8 cellular contexts compared by ENCODE assay signal in the genomic region with DNA sequence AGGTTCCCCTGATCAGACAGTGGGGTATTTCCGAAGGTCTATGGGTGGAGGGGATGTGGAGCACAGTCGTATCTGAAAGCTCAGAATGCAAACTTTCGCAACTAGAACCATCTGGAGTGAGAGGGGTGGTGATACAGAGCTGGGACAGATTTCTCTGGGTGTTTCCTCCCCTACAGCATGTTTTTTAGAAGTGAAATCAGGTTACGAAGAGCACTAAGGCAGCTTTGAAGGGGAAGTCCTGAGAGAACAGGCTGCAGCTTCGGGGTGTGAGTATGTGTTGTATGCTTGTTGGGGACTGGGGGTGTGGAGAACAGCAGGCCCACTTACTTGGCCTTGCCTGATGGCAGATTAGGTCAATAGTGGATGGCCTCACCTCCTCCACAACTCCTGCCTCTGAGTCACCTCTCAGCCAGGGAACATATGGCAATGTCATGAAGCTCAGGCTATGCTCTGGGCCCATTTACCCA.
DNase-seq lines count a peak whose midpoint lies in the region; ATAC-seq and TF ChIP-seq lines count a peak whose summit lies in the region.

No MANE protein-coding gene starts in this region.

- H4K8ac ChIP-seq in H9 (replicated peaks; ENCODE audit: insufficient read length, low read depth, low read length): no peak overlapping the region

- no peak overlapping the region for H3K14ac ChIP-seq in H9 (ENCODE audit: insufficient read depth, low read length)

- H4K91ac ChIP-seq in H9 (ENCODE audit: insufficient read length, low read depth, low read length): no peak overlapping the region

- H3K4me2 ChIP-seq in hepatocyte (no peak overlapping the region), H9 (ENCODE audit: insufficient read depth, insufficient read length, low read length) (no peak overlapping the region)

- H3K9me3 ChIP-seq in hepatocyte (ENCODE audit: low read depth) (no peaks in the 10 kb centered on the region), H9 (ENCODE audit: control insufficient read depth, low read depth, low read length) (no peaks in the 10 kb centered on the region)

- intact Hi-C loops in CD14-positive monocyte (cut with micrococcal nuclease): no loop called here

- H3K79me2 ChIP-seq in hepatocyte: no peaks in the 10 kb centered on the region
- H3K79me2 ChIP-seq in H9 (ENCODE audit: insufficient read depth, low read length): no peaks in the 10 kb centered on the region

- H2BK20ac ChIP-seq in H9 (ENCODE audit: low read depth, low read length, poor library complexity, severe bottlenecking): no peak overlapping the region

- H3K4me1 Mint-ChIP-seq in CD14-positive monocyte: peaks cover 49% of the 10 kb centered on the region
- H3K4me1 Mint-ChIP-seq in activated naive CD8-positive, alpha-beta T cell treated with anti-CD3 and anti-CD28 coated beads for 36 hours: peaks cover 71% of the 10 kb centered on the region
- H3K4me1 Mint-ChIP-seq in H9: peaks cover 12 to 14% of the 10 kb centered on the region in 2 experiments

- DNase-seq in CD14-positive monocyte (ENCODE audit: low spot score): peak; percentile 54
- peak; percentile 47 for DNase-seq in activated naive CD8-positive, alpha-beta T cell treated with anti-CD3 and anti-CD28 coated beads for 36 hours
- no peak for DNase-seq in NCI-H748 (lab: John Stamatoyannopoulos, UW; ENCODE audit: unreplicated experiment)
- no peak for DNase-seq in hepatocyte (ENCODE audit: low spot score)
- no peak for DNase-seq in NCI-H2107 (lab: John Stamatoyannopoulos, UW)
- DNase-seq in H9: no peak

- peaks cover 0 to 3% (median 0%) of the 10 kb centered on the region in 3 donors for H3K27me3 Mint-ChIP-seq in CD14-positive monocyte (ENCODE audit: low read depth in 3 of 3)
- H3K27me3 Mint-ChIP-seq in activated naive CD8-positive, alpha-beta T cell treated with anti-CD3 and anti-CD28 coated beads for 36 hours: no peaks in the 10 kb centered on the region
- H3K27me3 Mint-ChIP-seq in H9 (ENCODE audit: low read depth): peaks cover 3% of the 10 kb centered on the region; the same call in 1 of the 2 replicates

- no peak overlapping the region for H2BK120ac ChIP-seq in H9 (ENCODE audit: low read depth, low read length, poor library complexity, severe bottlenecking)

- no peak overlapping the region for H3K23ac ChIP-seq in H9 (ENCODE audit: insufficient read length, low read depth, low read length)

- no peak overlapping the region for H3K9ac ChIP-seq in H9 (ENCODE audit: extremely low read depth, insufficient read length, low read length)

- H3K27me3 ChIP-seq in hepatocyte (peaks cover 23% of the 10 kb centered on the region), H9 (ENCODE audit: insufficient read depth, low read length) (no peaks in the 10 kb centered on the region)

- H2BK12ac ChIP-seq in H9 (ENCODE audit: insufficient read length, low read depth, low read length): no peak overlapping the region

- H3K4me3 Mint-ChIP-seq in CD14-positive monocyte (peak overlapping the region in 1 of 2 donors; percentile 36), H9 (no peak overlapping the region)
- peak overlapping the region; percentile 61 for H3K4me3 Mint-ChIP-seq in activated naive CD8-positive, alpha-beta T cell treated with anti-CD3 and anti-CD28 coated beads for 36 hours

- no peak overlapping the region for H3K56ac ChIP-seq in H9 (ENCODE audit: insufficient read length, low read depth, low read length)

- 90% methylated on average over 5 of the region's 5 CpGs for WGBS in hepatocyte (ENCODE audit: low lambda C conversion rate, missing lambda C conversion rate)
- WGBS in H9 (ENCODE audit: extremely low coverage, insufficient read length, low lambda C conversion rate): no CpG with 5 or more reads among the region's 5 CpGs

- no peaks in the 10 kb centered on the region for H3K79me1 ChIP-seq in H9 (ENCODE audit: insufficient read depth, low read depth, low read length, poor library complexity, severe bottlenecking)

- H3K27ac ChIP-seq in hepatocyte (no peak overlapping the region), H9 (ENCODE audit: insufficient read length, low read depth, low read length) (no peak overlapping the region)

- no peak overlapping the region for H3K4me3 ChIP-seq in hepatocyte

- H3K9me2 ChIP-seq in hepatocyte (replicated peaks; ENCODE audit: insufficient read depth): no peaks in the 10 kb centered on the region

- no peaks in the 10 kb centered on the region for H3K23me2 ChIP-seq in H9 (ENCODE audit: insufficient read length, low read depth, low read length, poor library complexity, severe bottlenecking)

- no peak overlapping the region for H4K5ac ChIP-seq in H9 (ENCODE audit: insufficient read length, low read depth, low read length)

- H3T11ph ChIP-seq in H9 (ENCODE audit: low read length): no peak overlapping the region

- ATAC-seq in GM19397 (IDR thresholded peaks at IDR 0.05; ENCODE audit: unreplicated experiment) (peak; percentile 51), HG03439 (IDR thresholded peaks at IDR 0.05; ENCODE audit: unreplicated experiment) (peak; percentile 61)

- H3K18ac ChIP-seq in H9 (ENCODE audit: insufficient read length, low read depth, low read length): no peak overlapping the region

- H3K9me3 Mint-ChIP-seq in CD14-positive monocyte (peaks cover 0 to 5% (median 0%) of the 10 kb centered on the region in 7 donors), H9 (no peaks in the 10 kb centered on the region)
- peaks cover 5% of the 10 kb centered on the region for H3K9me3 Mint-ChIP-seq in activated naive CD8-positive, alpha-beta T cell treated with anti-CD3 and anti-CD28 coated beads for 36 hours

- no peak for TF ChIP-seq CTCF in CD14-positive monocyte (IDR thresholded peaks at IDR 0.05)
- no peak for TF ChIP-seq CTCF in hepatocyte (IDR thresholded peaks at IDR 0.05; ENCODE audit: poor library complexity)
- no peak for TF ChIP-seq CTCF in H9 (conservative IDR thresholded peaks at IDR 0.05)

- H2AFZ ChIP-seq in hepatocyte: no peak overlapping the region
- no peak overlapping the region for H2AFZ ChIP-seq in H9 (ENCODE audit: low read length)

- no peaks in the 10 kb centered on the region for H3K36me3 Mint-ChIP-seq in CD14-positive monocyte
- peaks cover 14% of the 10 kb centered on the region for H3K36me3 Mint-ChIP-seq in activated naive CD8-positive, alpha-beta T cell treated with anti-CD3 and anti-CD28 coated beads for 36 hours
- H3K36me3 Mint-ChIP-seq in H9 (ENCODE audit: insufficient read depth in 1 of 3, low read depth in 3 of 3): no peaks in the 10 kb centered on the region

- H3K36me3 ChIP-seq in hepatocyte (replicated peaks; ENCODE audit: insufficient read depth, low read depth): no peaks in the 10 kb centered on the region

- no peak overlapping the region for H2BK15ac ChIP-seq in H9 (ENCODE audit: low read depth, low read length)

- H2AK5ac ChIP-seq in H9 (ENCODE audit: insufficient read length, low read length): no peak overlapping the region

- no peak overlapping the region for H2BK5ac ChIP-seq in H9 (ENCODE audit: insufficient read length, low read length)

- no peak overlapping the region for H3K4ac ChIP-seq in H9 (ENCODE audit: low read depth, low read length)

- H3K27ac Mint-ChIP-seq in CD14-positive monocyte: peak overlapping the region in 6 of 7 donors; percentile 26 to 82 (median 64)
- H3K27ac Mint-ChIP-seq in activated naive CD8-positive, alpha-beta T cell treated with anti-CD3 and anti-CD28 coated beads for 36 hours: peak overlapping the region; percentile 94
- no peak overlapping the region for H3K27ac Mint-ChIP-seq in H9

- H3K4me1 ChIP-seq in hepatocyte (ENCODE audit: insufficient read depth) (no peaks in the 10 kb centered on the region), H9 (ENCODE audit: insufficient read depth, low read length) (no peaks in the 10 kb centered on the region)

- no peaks in the 10 kb centered on the region for H4K20me1 ChIP-seq in hepatocyte (ENCODE audit: insufficient read depth, poor library complexity, severe bottlenecking)
- H4K20me1 ChIP-seq in H9 (ENCODE audit: control insufficient read depth, insufficient read depth, insufficient read length): no peaks in the 10 kb centered on the region

Comparison
In these comparisons a context has a peak if more than half of its experiments do, and no peak if none do; other contexts are left out.
1. DNase-seq: peak in CD14-positive monocyte (single experiment) and activated naive CD8-positive, alpha-beta T cell treated with anti-CD3 and anti-CD28 coated beads for 36 hours (single experiment); none in NCI-H748 (single experiment), hepatocyte (single experiment), NCI-H2107 (single experiment) and H9 (single experiment).
2. H3K27ac Mint-ChIP-seq: peak in CD14-positive monocyte (6 of 7) and activated naive CD8-positive, alpha-beta T cell treated with anti-CD3 and anti-CD28 coated beads for 36 hours (single experiment); none in H9 (0 of 3).